ENCODE assay signal across 1 cellular context in genomic region chr20:380763-381580, GRCh38.
TF ChIP-seq lines count a peak whose summit lies in the region.

No MANE protein-coding gene starts in this region.

TF ChIP-seq in HepG2, 621 proteins besides CTCF, POLR2A, EP300 and RAD21 (continued from another document and continues in another):
- TF ChIP-seq PHF20 (CRISPR knock-in tag; IDR thresholded peaks at IDR 0.05) (peak; percentile 45; the same call in 1 of the 2 replicates), NONO (IDR thresholded peaks at IDR 0.05) (no peak), NONO (CRISPR knock-in tag; conservative IDR thresholded peaks at IDR 0.05) (peak; percentile 40), ZNF816 (CRISPR knock-in tag; IDR thresholded peaks at IDR 0.05; ENCODE audit: borderline replicate concordance) (peak; percentile 90; the same call in 1 of the 2 replicates), SKIL (CRISPR knock-in tag; IDR thresholded peaks at IDR 0.05; ENCODE audit: borderline replicate concordance) (0 out of 2 replicates have a peak, but pooled peaks have one; percentile 19), GABPB1 (CRISPR knock-in tag; IDR thresholded peaks at IDR 0.05) (peak; percentile 93), ZBTB8A (CRISPR knock-in tag; IDR thresholded peaks at IDR 0.05; ENCODE audit: borderline replicate concordance, low read depth) (peak; percentile 93; the same call in 1 of the 2 replicates), MEIS2 (CRISPR knock-in tag; IDR thresholded peaks at IDR 0.05) (peak; percentile 74), BHLHE40 (IDR thresholded peaks at IDR 0.05; ENCODE audit: low read length) (peak; percentile 92), MTERF4 (CRISPR knock-in tag; IDR thresholded peaks at IDR 0.05) (peak; percentile 68), MATR3 (CRISPR knock-in tag; IDR thresholded peaks at IDR 0.05) (no peak), ZNF790 (CRISPR knock-in tag; IDR thresholded peaks at IDR 0.05; ENCODE audit: borderline replicate concordance) (peak; percentile 62), ZNF205 (CRISPR knock-in tag; IDR thresholded peaks at IDR 0.05) (peak; percentile 81), ZNF446 (CRISPR knock-in tag; IDR thresholded peaks at IDR 0.05) (peak; percentile 82; the same call in 1 of the 2 replicates), KLF9 (CRISPR knock-in tag; IDR thresholded peaks at IDR 0.05; ENCODE audit: low read depth) (no peak), ZFP36L1 (CRISPR knock-in tag; IDR thresholded peaks at IDR 0.05) (no peak; the same call in none of the 2 replicates), CREB1 (IDR thresholded peaks at IDR 0.05) (no peak), CREB1 (CRISPR knock-in tag; IDR thresholded peaks at IDR 0.05) (no peak), ZNF609 (CRISPR knock-in tag; IDR thresholded peaks at IDR 0.05; ENCODE audit: borderline replicate concordance) (peak; percentile 66; the same call in 1 of the 2 replicates), ZNF75D (CRISPR knock-in tag; IDR thresholded peaks at IDR 0.05; ENCODE audit: borderline replicate concordance) (0 out of 2 replicates have a peak, but pooled peaks have one; percentile 52), ZNF670 (CRISPR knock-in tag; IDR thresholded peaks at IDR 0.05; ENCODE audit: borderline replicate concordance) (peak; percentile 73; the same call in 1 of the 2 replicates), SNRNP70 (IDR thresholded peaks at IDR 0.05; ENCODE audit: low read depth, low read length) (no peak), HNRNPUL1 (IDR thresholded peaks at IDR 0.05; ENCODE audit: low read depth, low read length) (no peak), CHD4 (IDR thresholded peaks at IDR 0.05; ENCODE audit: borderline replicate concordance, low read length) (no peak), ZNF496 (CRISPR knock-in tag; IDR thresholded peaks at IDR 0.05; ENCODE audit: insufficient replicate concordance) (no peak), ZFYVE20 (CRISPR knock-in tag; IDR thresholded peaks at IDR 0.05; ENCODE audit: borderline replicate concordance, low read depth) (peak; percentile 74; the same call in 1 of the 2 replicates), DMTF1 (CRISPR knock-in tag; IDR thresholded peaks at IDR 0.05) (0 out of 2 replicates have a peak, but pooled peaks have one; percentile 64), HIC2 (CRISPR knock-in tag; IDR thresholded peaks at IDR 0.05; ENCODE audit: low read depth) (no peak; the same call in 1 of the 2 replicates), ZFP41 (CRISPR knock-in tag; IDR thresholded peaks at IDR 0.05; ENCODE audit: borderline replicate concordance) (no peak), ZBTB1 (CRISPR knock-in tag; IDR thresholded peaks at IDR 0.05; ENCODE audit: borderline replicate concordance) (0 out of 2 replicates have a peak, but pooled peaks have one; percentile 17), DNMT1 (CRISPR knock-in tag; IDR thresholded peaks at IDR 0.05) (0 out of 2 replicates have a peak, but pooled peaks have one; percentile 6), GATAD2A (CRISPR knock-in tag; IDR thresholded peaks at IDR 0.05) (peak; percentile 84; the same call in 1 of the 2 replicates), ZNF704 (CRISPR knock-in tag; IDR thresholded peaks at IDR 0.05; ENCODE audit: borderline replicate concordance) (peak; percentile 94; the same call in 1 of the 2 replicates), ZNF510 (CRISPR knock-in tag; IDR thresholded peaks at IDR 0.05; ENCODE audit: low read depth) (peak; percentile 86; the same call in 1 of the 2 replicates), SRSF1 (optimal IDR thresholded peaks at IDR 0.05; ENCODE audit: low read depth, low read length) (peak; percentile 60), ZNF709 (CRISPR knock-in tag; IDR thresholded peaks at IDR 0.05) (no peak), RXRB (CRISPR knock-in tag; IDR thresholded peaks at IDR 0.05; ENCODE audit: borderline replicate concordance) (peak; percentile 79), MZF1 (CRISPR knock-in tag; IDR thresholded peaks at IDR 0.05; ENCODE audit: borderline replicate concordance) (no peak), SOX6 (IDR thresholded peaks at IDR 0.05) (no peak), SOX6 (CRISPR knock-in tag; IDR thresholded peaks at IDR 0.05) (peak; percentile 90), KDM5B (CRISPR knock-in tag; IDR thresholded peaks at IDR 0.05; ENCODE audit: borderline replicate concordance) (peak; percentile 88), ZNF251 (CRISPR knock-in tag; IDR thresholded peaks at IDR 0.05) (peak; percentile 20; the same call in 1 of the 2 replicates), ARID5B (CRISPR knock-in tag; IDR thresholded peaks at IDR 0.05) (peak; percentile 59; the same call in 1 of the 2 replicates), NFYC (CRISPR knock-in tag; IDR thresholded peaks at IDR 0.05) (peak; percentile 14), MAFG (CRISPR knock-in tag; IDR thresholded peaks at IDR 0.05) (no peak), KDM2A (CRISPR knock-in tag; IDR thresholded peaks at IDR 0.05; ENCODE audit: borderline replicate concordance, low read depth) (peak; percentile 88)
